1 cellular context compared by ENCODE assay signal in the genomic region with DNA sequence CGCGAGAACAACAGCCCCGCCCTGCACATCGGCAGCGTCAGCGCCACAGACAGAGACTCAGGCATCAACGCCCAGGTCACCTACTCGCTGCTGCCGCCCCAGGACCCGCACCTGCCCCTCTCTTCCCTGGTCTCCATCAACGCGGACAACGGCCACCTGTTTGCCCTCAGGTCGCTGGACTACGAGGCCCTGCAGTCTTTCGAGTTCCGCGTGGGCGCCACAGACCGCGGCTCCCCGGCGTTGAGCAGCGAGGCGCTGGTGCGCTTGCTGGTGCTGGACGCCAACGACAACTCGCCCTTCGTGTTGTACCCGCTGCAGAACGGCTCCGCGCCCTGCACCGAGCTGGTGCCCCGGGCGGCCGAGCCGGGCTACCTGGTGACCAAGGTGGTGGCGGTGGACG. TPM values are rescaled to one million over a fixed set of nuclear protein-coding genes. Genes with fewer than 3 reads are reported as not detected.
"Had no signal": no experiment of that assay in that cellular context is flagged by ENCODE, and none has a peak within 500 bp of the region (broad histone marks: within the 10 kb centered on the region; RNA-seq: fewer than 3 reads in every experiment).

No MANE protein-coding gene starts in this region.

RNA-seq across cellular contexts. Expression of a gene that starts 1.8 kb away (rescaled TPM):
- total RNA-seq: vagina had no signal
